ENCODE assay signal across 1 cellular context in the genomic region with DNA sequence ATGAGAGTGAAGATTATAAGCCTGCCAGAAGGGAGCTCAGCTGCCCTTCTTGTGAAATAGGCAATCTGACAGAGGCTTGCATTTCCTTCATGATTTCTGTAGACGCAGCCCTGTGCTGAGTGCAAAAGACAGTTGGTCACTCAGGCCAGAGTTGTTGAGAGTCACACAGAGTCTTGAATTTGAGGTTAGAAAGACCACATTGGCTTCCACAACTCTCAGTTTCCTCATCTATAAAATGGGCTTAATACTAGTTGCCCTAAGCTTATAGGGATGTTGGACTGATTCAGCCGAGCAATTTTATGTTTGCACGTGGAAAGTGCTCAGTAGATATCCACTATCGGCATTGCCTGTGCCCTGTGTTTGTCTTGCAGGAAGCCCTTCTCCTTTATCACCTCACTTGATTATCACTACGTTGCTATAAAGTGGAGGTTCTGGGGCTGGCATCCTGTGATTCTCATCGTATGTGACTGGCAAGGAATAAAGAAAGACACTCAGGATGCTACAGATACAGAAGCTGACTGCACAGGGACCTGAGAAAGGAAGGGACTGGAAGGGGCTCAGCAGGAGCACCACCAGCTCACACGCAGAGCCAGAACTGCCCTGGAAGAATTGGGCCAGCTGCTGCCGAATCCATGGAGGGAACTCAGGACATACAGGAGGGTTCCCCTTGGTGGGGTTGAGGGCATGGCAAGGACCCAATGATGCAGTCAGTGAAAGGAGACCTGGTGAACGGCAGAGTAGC.
TF ChIP-seq lines count a peak whose summit lies in the region.

No MANE protein-coding gene starts in this region.

TF ChIP-seq in K562, 482 proteins besides CTCF, POLR2A, EP300 and RAD21:
- TF ChIP-seq RBM25 (IDR thresholded peaks at IDR 0.05; ENCODE audit: low read depth, low read length, severe bottlenecking) (peak; percentile 29), ELF1 (tag; IDR thresholded peaks at IDR 0.05) (no peak)
